Comparison of ENCODE assay signal across 25 cellular contexts in the genomic region with DNA sequence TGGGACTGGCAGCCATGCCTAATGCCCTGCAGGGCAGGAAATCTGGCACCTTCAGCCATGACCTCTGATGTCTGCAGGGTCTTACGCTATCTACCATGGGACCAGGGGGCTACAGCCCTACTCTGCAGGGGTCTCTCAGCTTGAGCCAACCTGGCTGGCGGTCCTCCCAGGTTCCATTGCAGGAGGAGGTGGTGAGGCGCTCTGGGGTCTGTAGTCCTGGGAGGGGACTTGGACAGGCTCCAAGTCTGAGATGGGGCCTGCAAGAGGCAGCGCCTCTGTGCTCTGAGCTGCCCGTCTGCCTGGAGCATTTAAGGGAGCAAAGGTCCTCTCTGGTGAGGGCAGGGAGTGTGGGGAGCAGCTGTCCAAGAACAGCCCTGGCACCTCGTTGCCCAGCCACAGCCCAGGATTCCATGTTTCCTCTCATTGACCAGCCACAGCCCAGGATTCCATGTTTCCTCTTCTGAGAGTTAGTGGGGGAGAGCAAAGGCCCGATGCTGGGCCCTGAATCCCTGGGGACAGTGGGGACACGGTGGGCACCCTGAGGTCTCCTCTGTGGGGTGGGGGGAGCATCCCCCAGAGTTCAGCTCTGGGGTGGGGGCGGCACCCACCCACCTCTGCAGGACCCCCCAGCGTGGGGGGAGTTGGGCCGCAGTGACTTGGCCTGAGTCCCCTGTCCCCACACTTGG. TPM values are rescaled to one million over a fixed set of nuclear protein-coding genes. Genes with fewer than 3 reads are reported as not detected.
DNase-seq lines count a peak whose midpoint lies in the region; ATAC-seq and TF ChIP-seq lines count a peak whose summit lies in the region.
"Had no signal": no experiment of that assay in that cellular context is flagged by ENCODE, and none has a peak within 500 bp of the region (broad histone marks: within the 10 kb centered on the region; RNA-seq: fewer than 3 reads in every experiment).

No MANE protein-coding gene starts in this region.

- H3K27me3 ChIP-seq in IMR-90 (ENCODE audit: control insufficient read depth, insufficient read depth, low read length), result peaks cover 14% of the 10 kb centered on the region
- no peaks in the 10 kb centered on the region for H3K27me3 ChIP-seq in rectal smooth muscle tissue (ENCODE audit: control insufficient read depth, insufficient read depth, low read length)
- H3K27me3 ChIP-seq: thyroid gland had no signal

- H4K91ac ChIP-seq in IMR-90 (ENCODE audit: insufficient read depth, low read depth, low read length), result no peak overlapping the region

- no peak overlapping the region for H4K5ac ChIP-seq in IMR-90 (ENCODE audit: low read depth, low read length)

- no peaks in the 10 kb centered on the region for H3K79me1 ChIP-seq in IMR-90 (ENCODE audit: low read depth in 1 of 2, low read length in 2 of 2)

- H2AFZ ChIP-seq in IMR-90 (replicated peaks; ENCODE audit: low read length, poor library complexity), result no peak overlapping the region
- H2AFZ ChIP-seq: GM23338 had no signal

- H2BK5ac ChIP-seq in IMR-90 (ENCODE audit: low read depth, low read length, poor library complexity, severe bottlenecking), result no peak overlapping the region

- no peak overlapping the region for H3K23ac ChIP-seq in IMR-90 (ENCODE audit: low read depth, low read length)

- no peak overlapping the region for H4K8ac ChIP-seq in IMR-90 (ENCODE audit: low read depth in 2 of 2, low read length in 2 of 2)

- no peak overlapping the region for H2BK20ac ChIP-seq in IMR-90 (ENCODE audit: low read depth, low read length)

- no peak for TF ChIP-seq CTCF in IMR-90 (conservative IDR thresholded peaks at IDR 0.05; ENCODE audit: low read depth, low read length)

- dilution Hi-C loops in IMR-90 (cut with HindIII; ENCODE audit: low sequenced_read_pairs, unreplicated experiment), result no loop called here

- no TSS peak for BruUV-seq in IMR-90 (replicated peaks; lab: Mats Ljungman, UMichigan)

- no peaks in the 10 kb centered on the region for H3K9me1 ChIP-seq in IMR-90 (ENCODE audit: insufficient read depth, low read length)

- no peak overlapping the region for H2BK120ac ChIP-seq in IMR-90 (ENCODE audit: low read depth, low read length)

- in situ Hi-C loops in IMR-90 (cut with MboI; ENCODE audit: low sequenced_read_pairs), result no loop called here

- H3K14ac ChIP-seq in IMR-90 (replicated peaks; ENCODE audit: low read depth, low read length), result no peak overlapping the region

- H2AK9ac ChIP-seq in IMR-90 (replicated peaks; ENCODE audit: low read depth, low read length, poor library complexity), result peak overlapping the region; percentile 16

- WGBS in IMR-90 (ENCODE audit: extremely low coverage in 2 of 2, insufficient read length in 1 of 2), 2 experiments, result 74% methylated on average over 4 of the region's 11 CpGs; no CpG with 5 or more reads in 1 of the 2 experiments

- no peak overlapping the region for H3K27ac ChIP-seq in IMR-90 (ENCODE audit: insufficient read depth, low read length)
- H3K27ac ChIP-seq in caudate nucleus (ENCODE audit: low read depth, low read length), result peak overlapping the region; percentile 8
- H3K27ac ChIP-seq in rectal smooth muscle tissue (ENCODE audit: low read depth, low read length), result no peak overlapping the region
- H3K27ac ChIP-seq: RWPE1, thyroid gland, WERI-Rb-1 had no signal

- DNase-seq in IMR-90, result no peak
- DNase-seq in caudate nucleus (lab: John Stamatoyannopoulos, UW), result no peak
- no peak for DNase-seq in GF-D8 (lab: John Stamatoyannopoulos, UW)
- no peak for DNase-seq in NCI-H1436 (lab: John Stamatoyannopoulos, UW)
- DNase-seq in HT-29 (ENCODE audit: low spot score), result no peak
- DNase-seq: activated CD4-positive, alpha-beta T cell treated with anti-CD3 and anti-CD28 coated beads, Interleukin-2, amount 50 U/mL, for 1 hour; activated gamma-delta T cell; activated naive CD8-positive, alpha-beta T cell treated with anti-CD3 and anti-CD28 coated beads, Interleukin-2, amount 50 U/mL, for 24 hours; CD4-positive, CD25-positive, alpha-beta regulatory T cell; effector CD4-positive, alpha-beta T cell; left colon; natural killer cell; NCI-H1048; NCI-H187; NCI-H526 treated with DMSO at 0.1 percent for 48 hours; stimulated activated CD4-positive, alpha-beta T cell treated with anti-CD3 and anti-CD28 coated beads, Interleukin-4, amount 100 ng/mL, for 24 hours; stimulated activated naive CD4-positive, alpha-beta T cell treated with Interleukin-2 at 50 U/mL for 16 hours; WERI-Rb-1 had no signal

- no peaks in the 10 kb centered on the region for H4K20me1 ChIP-seq in IMR-90 (ENCODE audit: insufficient read depth, low read length)

- no peak for TF ChIP-seq POLR2A in IMR-90 (IDR thresholded peaks at IDR 0.05; ENCODE audit: low read depth, low read length)

- H3K9ac ChIP-seq in IMR-90 (ENCODE audit: low read depth, low read length) (no peak overlapping the region), rectal smooth muscle tissue (ENCODE audit: low read length) (no peak overlapping the region)

- H3K4me2 ChIP-seq in IMR-90 (ENCODE audit: low read depth, low read length), result no peak overlapping the region
- H3K4me2 ChIP-seq: GM23338 had no signal

- peaks cover 6% of the 10 kb centered on the region; the same call in 1 of the 2 replicates for H3K9me3 ChIP-seq in IMR-90 (ENCODE audit: control insufficient read depth, insufficient read depth, low read length)
- H3K9me3 ChIP-seq: thyroid gland had no signal

- no peak overlapping the region for H2AK5ac ChIP-seq in IMR-90 (ENCODE audit: low read depth, low read length)

- no peaks in the 10 kb centered on the region for H3K36me3 ChIP-seq in IMR-90 (ENCODE audit: control insufficient read depth, insufficient read depth, low read length)
- H3K36me3 ChIP-seq in rectal smooth muscle tissue (ENCODE audit: control insufficient read depth, insufficient read depth, low read length), result no peaks in the 10 kb centered on the region
- H3K36me3 ChIP-seq: thyroid gland, WERI-Rb-1 had no signal

- H3K4ac ChIP-seq in IMR-90 (ENCODE audit: low read depth, low read length), result no peak overlapping the region

- ATAC-seq in IMR-90 (ENCODE audit: low read depth), result no peak
- ATAC-seq: activated naive CD8-positive, alpha-beta T cell treated with anti-CD3 and anti-CD28 coated beads, Interleukin-2, amount 50 U/mL, for 24 hours; GM23338; left colon; natural killer cell had no signal

- intact Hi-C loops in IMR-90 (cut with micrococcal nuclease), result no loop called here

- CTCF ChIA-PET in IMR-90 (lab: Yijun Ruan, JAX), result no interaction called here

- H3K4me3 ChIP-seq in GM08714 (ENCODE audit: low read length), result peak overlapping the region; percentile 40; the same call in 1 of the 2 replicates
- no peak overlapping the region for H3K4me3 ChIP-seq in IMR-90 (ENCODE audit: insufficient read depth, low read depth, low read length)
- peak overlapping the region; percentile 15 for H3K4me3 ChIP-seq in rectal smooth muscle tissue (ENCODE audit: low read length)
- H3K4me3 ChIP-seq: GM23338, thyroid gland had no signal

- TF ChIP-seq RAD21 in IMR-90 (IDR thresholded peaks at IDR 0.05; ENCODE audit: low read length), result no peak

- POLR2A ChIA-PET in IMR-90 (lab: Charles Lee; ENCODE audit: unreplicated experiment), result no interaction called here

- H2BK15ac ChIP-seq in IMR-90 (ENCODE audit: low read depth, low read length), result no peak overlapping the region

- no peaks in the 10 kb centered on the region for H3K4me1 ChIP-seq in IMR-90 (ENCODE audit: control insufficient read depth, insufficient read depth, low read length)
- H3K4me1 ChIP-seq in rectal smooth muscle tissue (ENCODE audit: control insufficient read depth, insufficient read depth, low read length), result no peaks in the 10 kb centered on the region
- H3K4me1 ChIP-seq: thyroid gland had no signal

- no peak overlapping the region for H3K18ac ChIP-seq in IMR-90 (ENCODE audit: low read depth, low read length)

- H3K56ac ChIP-seq in IMR-90 (ENCODE audit: extremely low read depth, insufficient read depth, low read length), result no peak overlapping the region

TF ChIP-seq in IMR-90, 13 proteins besides CTCF, POLR2A, EP300 and RAD21:
- TF ChIP-seq RCOR1 (IDR thresholded peaks at IDR 0.05; ENCODE audit: insufficient replicate concordance, low read length) (no peak), SMC3 (IDR thresholded peaks at IDR 0.05; ENCODE audit: low read depth, low read length) (no peak)
- TF ChIP-seq, protein P1, sequence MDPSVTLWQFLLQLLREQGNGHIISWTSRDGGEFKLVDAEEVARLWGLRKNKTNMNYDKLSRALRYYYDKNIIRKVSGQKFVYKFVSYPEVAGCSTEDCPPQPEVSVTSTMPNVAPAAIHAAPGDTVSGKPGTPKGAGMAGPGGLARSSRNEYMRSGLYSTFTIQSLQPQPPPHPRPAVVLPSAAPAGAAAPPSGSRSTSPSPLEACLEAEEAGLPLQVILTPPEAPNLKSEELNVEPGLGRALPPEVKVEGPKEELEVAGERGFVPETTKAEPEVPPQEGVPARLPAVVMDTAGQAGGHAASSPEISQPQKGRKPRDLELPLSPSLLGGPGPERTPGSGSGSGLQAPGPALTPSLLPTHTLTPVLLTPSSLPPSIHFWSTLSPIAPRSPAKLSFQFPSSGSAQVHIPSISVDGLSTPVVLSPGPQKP (IDR thresholded peaks at IDR 0.05; ENCODE audit: borderline replicate concordance, low read depth, low read length), result no peak

RNA-seq across cellular contexts. Expression of a gene that starts 0.7 kb away (rescaled TPM):
- total RNA-seq in IMR-90 (2012; rRNA removed), result not detected in 2 replicates
- 0.05 and 0.07 TPM in 2 replicates for polyA plus RNA-seq in IMR-90 (2012; rRNA removed)
- polyA plus RNA-seq in IMR-90 (2012; cell fraction: cytosol; rRNA removed), result 0.04 TPM in 1 of 2 replicates, not detected in the other
- polyA plus RNA-seq in IMR-90 (2012; cell fraction: nucleus; rRNA removed; ENCODE audit: low replicate concordance), result 0.12 and 0.14 TPM in 2 replicates
- total RNA-seq in HT-29 (2014; rRNA removed; shearing (Covaris generic)), result not detected in 2 replicates
- total RNA-seq: CD4-positive, CD25-positive, alpha-beta regulatory T cell; epithelial cell of proximal tubule; GM23338; LHCN-M2 had no signal
- polyA plus RNA-seq: GM23338 had no signal

RNA-seq across cellular contexts. Expression of a gene that starts 52.8 kb away (rescaled TPM):
- total RNA-seq in IMR-90 (2012; rRNA removed), result 6.7 and 7.9 TPM in 2 replicates
- 2.5 and 2.6 TPM in 2 replicates for polyA plus RNA-seq in IMR-90 (2012; rRNA removed)
- polyA plus RNA-seq in IMR-90 (2012; cell fraction: cytosol; rRNA removed), result 0.93 and 1.1 TPM in 2 replicates
- 4.5 and 7.9 TPM in 2 replicates for polyA plus RNA-seq in IMR-90 (2012; cell fraction: nucleus; rRNA removed; ENCODE audit: low replicate concordance)
- total RNA-seq in HT-29 (2014; rRNA removed; shearing (Covaris generic)), result 1.5 and 1.6 TPM in 2 replicates
- total RNA-seq: CD4-positive, CD25-positive, alpha-beta regulatory T cell had no signal
- polyA plus RNA-seq: CD4-positive, CD25-positive, alpha-beta regulatory T cell had no signal
